In genomic region chrX:314049-314448, GRCh38 we compare ENCODE assay signal across 26 cellular contexts.
"Had no signal": no experiment of that assay in that cellular context is flagged by ENCODE, and none has a peak within 500 bp of the region (broad histone marks: within the 10 kb centered on the region; RNA-seq: fewer than 3 reads in every experiment).

No MANE protein-coding gene starts in this region.

- H3K4me1 Mint-ChIP-seq: neural progenitor cell had no signal

- H3K27me3 Mint-ChIP-seq: activated T-cell treated with anti-CD3 and anti-CD28 coated beads, Interleukin-2, amount 50 U/mL, for 24 hours; dendritic cell treated with granulocyte-macrophage colony-stimulating factor and Interleukin-4, amounts not matched to agents 40 ng/mL and 50 ng/mL, for 4 days; progenitor cell of endocrine pancreas; stimulated activated memory B cell treated with anti-CD40 and anti-IgM and Interleukin-4, amounts not matched to agents 10 μg/mL and 1 μg/mL and 100 μg/mL, for 72 hours; T-cell had no signal

- H3K9ac ChIP-seq: neural progenitor cell had no signal

- H3K27ac Mint-ChIP-seq: activated CD8-positive, alpha-beta T cell treated with anti-CD3 and anti-CD28 coated beads, Interleukin-2, amount 10 ng/mL, durations not matched to agents 7 days and 5 days; activated naive CD4-positive, alpha-beta T cell treated with anti-CD3 and anti-CD28 coated beads for 36 hours; activated T-cell treated with anti-CD3 and anti-CD28 coated beads, Interleukin-2, amount 50 U/mL, for 24 hours; dendritic cell treated with granulocyte-macrophage colony-stimulating factor and Interleukin-4, amounts not matched to agents 40 ng/mL and 50 ng/mL, for 4 days; neural progenitor cell; progenitor cell of endocrine pancreas; stimulated activated memory B cell treated with anti-CD40 and anti-IgM and Interleukin-4, amounts not matched to agents 10 μg/mL and 1 μg/mL and 100 μg/mL, for 72 hours; T-cell; T-helper 2 cell treated with Interferon-gamma antibody and Interleukin-4, amounts not matched to agents 5 μg/mL and 100 μg/mL, for 36 hours had no signal

- H3K4me1 ChIP-seq: neural progenitor cell had no signal

- DNase-seq: activated CD4-positive, alpha-beta T cell treated with anti-CD3 and anti-CD28 coated beads for 1 hour; activated CD4-positive, alpha-beta T cell treated with anti-CD3 and anti-CD28 coated beads, Interleukin-2, amount 50 U/mL, for 1 hour; activated CD8-positive, alpha-beta T cell treated with anti-CD3 and anti-CD28 coated beads, Interleukin-2, amount 10 ng/mL, durations not matched to agents 7 days and 5 days; activated effector memory CD4-positive, alpha-beta T cell treated with Interleukin-2 at 50 U/mL for 16 hours; activated naive CD4-positive, alpha-beta T cell treated with anti-CD3 and anti-CD28 coated beads for 36 hours; activated T-cell treated with anti-CD3 and anti-CD28 coated beads, Interleukin-2, amount 50 U/mL, for 24 hours; effector memory CD4-positive, alpha-beta T cell; foreskin melanocyte; hypothalamus; small intestine; stimulated activated CD4-positive, alpha-beta T cell treated with anti-CD3 and anti-CD28 coated beads, Interleukin-15, amount 100 ng/mL, for 24 hours; T-cell; transverse colon had no signal

- H3K4me3 Mint-ChIP-seq: activated CD8-positive, alpha-beta T cell treated with anti-CD3 and anti-CD28 coated beads, Interleukin-2, amount 10 ng/mL, durations not matched to agents 7 days and 5 days; activated naive CD4-positive, alpha-beta T cell treated with anti-CD3 and anti-CD28 coated beads for 36 hours; activated T-cell treated with anti-CD3 and anti-CD28 coated beads, Interleukin-2, amount 50 U/mL, for 24 hours; dendritic cell treated with granulocyte-macrophage colony-stimulating factor and Interleukin-4, amounts not matched to agents 40 ng/mL and 50 ng/mL, for 4 days; naive thymus-derived CD8-positive, alpha-beta T cell; neural progenitor cell; stimulated activated memory B cell treated with anti-CD40 and anti-IgM and Interleukin-4, amounts not matched to agents 10 μg/mL and 1 μg/mL and 100 μg/mL, for 72 hours; T-cell; T-helper 2 cell treated with Interferon-gamma antibody and Interleukin-4, amounts not matched to agents 5 μg/mL and 100 μg/mL, for 36 hours had no signal

- H3K4me3 ChIP-seq: body of pancreas, cardiac muscle cell, neural progenitor cell, transverse colon had no signal

- FAIRE-seq: endothelial cell of umbilical vein, small intestine, TTC549, urothelium cell line had no signal

- H3K9me3 ChIP-seq: body of pancreas, transverse colon had no signal

- H3K9me3 Mint-ChIP-seq: activated naive CD4-positive, alpha-beta T cell treated with anti-CD3 and anti-CD28 coated beads for 36 hours; activated T-cell treated with anti-CD3 and anti-CD28 coated beads, Interleukin-2, amount 50 U/mL, for 24 hours; dendritic cell treated with granulocyte-macrophage colony-stimulating factor and Interleukin-4, amounts not matched to agents 40 ng/mL and 50 ng/mL, for 4 days; neural progenitor cell; T-cell; T-helper 2 cell treated with Interferon-gamma antibody and Interleukin-4, amounts not matched to agents 5 μg/mL and 100 μg/mL, for 36 hours had no signal

- H3K27ac ChIP-seq: body of pancreas, cardiac muscle cell, neural progenitor cell, transverse colon had no signal

- H3K36me3 ChIP-seq: neural progenitor cell had no signal

- ATAC-seq: activated CD8-positive, alpha-beta T cell treated with anti-CD3 and anti-CD28 coated beads, Interleukin-2, amount 10 ng/mL, durations not matched to agents 7 days and 5 days; body of pancreas; esophagus mucosa; naive thymus-derived CD8-positive, alpha-beta T cell; SK-N-SH treated with all-trans-retinoic acid at 6 μM for 48 hours; stimulated activated memory B cell treated with anti-CD40 and anti-IgM and Interleukin-4, amounts not matched to agents 10 μg/mL and 1 μg/mL and 100 μg/mL, for 72 hours; T-cell had no signal
